In the genomic region with DNA sequence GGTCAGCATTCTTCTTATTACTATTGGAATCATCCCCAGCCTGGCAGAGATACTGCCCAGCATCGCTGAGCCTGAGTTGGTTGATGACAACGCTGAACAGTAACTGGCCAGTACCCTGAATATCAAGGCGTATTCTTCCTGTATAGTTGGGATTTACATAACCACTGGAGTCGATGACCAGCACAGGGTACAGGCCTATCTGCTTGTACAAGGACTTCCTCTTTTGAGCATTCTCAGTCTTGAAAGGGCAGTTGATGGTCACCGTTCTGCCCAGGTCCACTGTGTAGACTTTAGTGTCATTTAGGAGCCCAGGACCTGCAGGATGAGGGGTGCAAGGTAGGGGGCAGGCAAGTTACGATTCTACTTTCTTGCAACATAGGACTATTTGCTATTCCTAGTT, we compare ENCODE assay signal across 21 cellular contexts. TPM values are rescaled to one million over a fixed set of nuclear protein-coding genes. Genes with fewer than 3 reads are reported as not detected.
A peak's percentile ranks its signal among the peaks of the same experiment; 100 is the strongest.
DNase-seq lines count a peak whose midpoint lies in the region; ATAC-seq, FAIRE-seq and TF ChIP-seq lines count a peak whose summit lies in the region.
"Had no signal": no experiment of that assay in that cellular context is flagged by ENCODE, and none has a peak within 500 bp of the region (broad histone marks: within the 10 kb centered on the region; RNA-seq: fewer than 3 reads in every experiment).

No MANE protein-coding gene starts in this region.

- no peak for FAIRE-seq in pancreas (lab: Jason Lieb, UNC)
- FAIRE-seq: GM12892, RCC 7860 had no signal

- BruUV-seq in PC-3 (replicated peaks; lab: Mats Ljungman, UMichigan), result no TSS peak

- H3K36me3 ChIP-seq in PC-3 (ENCODE audit: low read depth, low read length) (no peaks in the 10 kb centered on the region), endodermal cell (ENCODE audit: control insufficient read depth, insufficient read depth, low read length) (no peaks in the 10 kb centered on the region), transverse colon (peaks cover 0 to 7% (median 3%) of the 10 kb centered on the region in 4 donors), pancreas (no peaks in the 10 kb centered on the region)

- no peak for TF ChIP-seq EP300 in transverse colon (IDR thresholded peaks at IDR 0.05; ENCODE audit: low read depth)

- DNase-seq in PC-3 (no peak), endodermal cell (no peak), transverse colon (no peak), NCI-H2029 treated with DMSO at 0.1 percent for 48 hours (lab: John Stamatoyannopoulos, UW) (no peak), DMS 273 (lab: John Stamatoyannopoulos, UW; ENCODE audit: unreplicated experiment) (no peak), pancreas (no peak)
- DNase-seq: CD8-positive, alpha-beta memory T cell; NCI-H1105; NCI-H187; NCI-H2171; NCI-H774; SIG-M5 had no signal

- H3K36me3 Mint-ChIP-seq in endodermal cell (ENCODE audit: low read depth), result no peaks in the 10 kb centered on the region
- H3K36me3 Mint-ChIP-seq: CD8-positive, alpha-beta memory T cell had no signal

- H3K27me3 ChIP-seq in PC-3 (ENCODE audit: low read length) (no peaks in the 10 kb centered on the region), endodermal cell (ENCODE audit: control insufficient read depth, insufficient read depth, low read length, poor library complexity, severe bottlenecking) (no peaks in the 10 kb centered on the region), transverse colon (no peaks in the 10 kb centered on the region), pancreas (no peaks in the 10 kb centered on the region)

- ATAC-seq in PC-3 (no peak), pancreas (no peak)
- ATAC-seq: HCT116 had no signal

- no peak overlapping the region for H3K4me3 ChIP-seq in PC-3 (ENCODE audit: low read length)
- no peak overlapping the region for H3K4me3 ChIP-seq in endodermal cell (ENCODE audit: low read length)
- no peak overlapping the region for H3K4me3 ChIP-seq in transverse colon
- H3K4me3 ChIP-seq in pancreas, result no peak overlapping the region

- in situ Hi-C loops in transverse colon (cut with MboI; ENCODE audit: low pct_ligation_motif_present in 1 of 4, low pct_unique_long_range_greater_than_20kb in 1 of 4, low sequenced_read_pairs in 3 of 4), result no loop called here

- peaks cover 5% of the 10 kb centered on the region for H3K27me3 Mint-ChIP-seq in endodermal cell (ENCODE audit: insufficient read depth)

- no peak overlapping the region for H3K4me3 Mint-ChIP-seq in endodermal cell
- H3K4me3 Mint-ChIP-seq: CD8-positive, alpha-beta memory T cell had no signal

- no peak overlapping the region for H2AFZ ChIP-seq in PC-3 (ENCODE audit: low read length)

- H3K9me2 ChIP-seq in PC-3 (replicated peaks; ENCODE audit: low read length), result no peaks in the 10 kb centered on the region

- no peak overlapping the region for H3K27ac ChIP-seq in PC-3 (ENCODE audit: low read length)
- no peak overlapping the region for H3K27ac ChIP-seq in endodermal cell (ENCODE audit: low read depth, low read length)
- H3K27ac ChIP-seq in transverse colon, result peak overlapping the region; percentile 10 to 89 (median 83)
- no peak overlapping the region for H3K27ac ChIP-seq in pancreas

- H3K9me3 Mint-ChIP-seq in endodermal cell, result no peaks in the 10 kb centered on the region
- H3K9me3 Mint-ChIP-seq: CD8-positive, alpha-beta memory T cell had no signal

- no peak overlapping the region for H3K4me2 ChIP-seq in PC-3 (ENCODE audit: low read length)

- peaks cover 7% of the 10 kb centered on the region for H3K4me1 Mint-ChIP-seq in endodermal cell

- H3K9me3 ChIP-seq in PC-3 (ENCODE audit: low read length) (no peaks in the 10 kb centered on the region), endodermal cell (ENCODE audit: control insufficient read depth, low read length) (no peaks in the 10 kb centered on the region), transverse colon (no peaks in the 10 kb centered on the region), pancreas (no peaks in the 10 kb centered on the region)

- intact Hi-C loops in PC-3 (cut with micrococcal nuclease) (no loop called here), transverse colon (cut with DNase I; ENCODE audit: low total_unique reads) (no loop called here), pancreas (cut with DNase I) (loop anchor here in 1 of 3 donors (5.0 kb wide), 1 partner anchor 40 kb away; no protein-coding TSS in a partner anchor)

- CTCF ChIA-PET in PC-3 (lab: Charles Lee), result interaction anchor here (1.2 kb wide), 1 partner anchor 10 kb away, joined by 5 read pairs; no protein-coding TSS in a partner anchor

- WGBS in endodermal cell (ENCODE audit: insufficient coverage in 1 of 2, insufficient read length in 1 of 2), 2 experiments, result 90 to 93% methylated on average over 4 to 6 of the region's 6 CpGs
- WGBS in transverse colon (ENCODE audit: low coverage in 1 of 2), 2 donors, result 60 to 100% methylated on average over 1 to 6 of the region's 6 CpGs
- 85 to 91% methylated on average over 6 of the region's 6 CpGs for WGBS in pancreas, 2 donors

- no peaks in the 10 kb centered on the region for H4K20me1 ChIP-seq in PC-3 (ENCODE audit: low read length)

- H3K79me2 ChIP-seq in PC-3 (ENCODE audit: low read length), result no peaks in the 10 kb centered on the region

- H3F3A ChIP-seq in PC-3 (ENCODE audit: low read length, unreplicated experiment), result no peaks in the 10 kb centered on the region

- H3K27ac Mint-ChIP-seq in endodermal cell, result no peak overlapping the region
- H3K27ac Mint-ChIP-seq: CD8-positive, alpha-beta memory T cell had no signal

- no peak overlapping the region for H3K9ac ChIP-seq in PC-3 (ENCODE audit: low read length)
- no peak overlapping the region for H3K9ac ChIP-seq in endodermal cell (ENCODE audit: extremely low read depth, low read length, poor library complexity, severe bottlenecking)

- TF ChIP-seq CTCF in GM12873 (IDR thresholded peaks at IDR 0.05; ENCODE audit: insufficient read depth, low read depth, low read length, missing control alignments), result peak; percentile 14
- peak; percentile 25; the same call in 1 of the 2 replicates for TF ChIP-seq CTCF in PC-3 (conservative IDR thresholded peaks at IDR 0.05; ENCODE audit: low read depth, low read length)
- peak; percentile 32 for TF ChIP-seq CTCF in endodermal cell (conservative IDR thresholded peaks at IDR 0.05)
- no peak for TF ChIP-seq CTCF in transverse colon (IDR thresholded peaks at IDR 0.05)
- no peak for TF ChIP-seq CTCF in pancreas (IDR thresholded peaks at IDR 0.05)

- no peak for TF ChIP-seq POLR2A in transverse colon (IDR thresholded peaks at IDR 0.05)

- POLR2A ChIA-PET in PC-3 (lab: Charles Lee; ENCODE audit: unreplicated experiment), result no interaction called here

- H3K4me1 ChIP-seq in PC-3 (ENCODE audit: insufficient read depth, low read length) (no peaks in the 10 kb centered on the region), endodermal cell (ENCODE audit: control insufficient read depth, insufficient read depth, low read length) (no peaks in the 10 kb centered on the region), transverse colon (peaks cover 3 to 40% (median 20%) of the 10 kb centered on the region in 4 donors), pancreas (peaks cover 0 to 18% (median 8%) of the 10 kb centered on the region in 3 donors)

RNA-seq across cellular contexts. Expression of a gene that starts 8.8 kb away (rescaled TPM):
- total RNA-seq in PC-3 (2014; rRNA removed) (not detected in 2 replicates), endodermal cell (not detected), transverse colon (over 10,000 TPM in 1 of 4 donors, 1,000 to 10,000 TPM in 3; 3,370 to 10,796 (median 6,659) TPM), pancreas (10 to 100 TPM; 19.3 to 83.4 (median 44.0) TPM)
- polyA plus RNA-seq in endodermal cell (2013, experiment 1 of 2), result not detected
- polyA plus RNA-seq in endodermal cell (2013, experiment 2 of 2), result not detected
- 1 to 10 TPM; 7.1 to 8.4 TPM for polyA plus RNA-seq in pancreas
- total RNA-seq: M059J, NCI-H460 had no signal
- polyA plus RNA-seq: AG04450; BJ; CD8-positive, alpha-beta memory T cell had no signal

RNA-seq across cellular contexts. Expression of a gene that starts 15.7 kb away (rescaled TPM):
- 1.5 and 4.6 TPM in 2 replicates for total RNA-seq in PC-3 (2014; rRNA removed)
- total RNA-seq in endodermal cell, result not detected
- polyA plus RNA-seq in endodermal cell (2013, experiment 1 of 2), result not detected
- not detected for polyA plus RNA-seq in endodermal cell (2013, experiment 2 of 2)
- total RNA-seq in transverse colon, result 10 to 100 TPM in 2 of 4 donors, 1 to 10 TPM in 1, under 1 TPM in 1; 1.00 to 51.6 (median 15.9) TPM
- total RNA-seq in pancreas, result 1 to 10 TPM in 3 of 6 donors, under 1 TPM in 3; 0.58 to 2.0 (median 0.97) TPM
- 1 to 10 TPM in 1 of 2 donors, under 1 TPM in 1; 0.65 to 1.2 TPM for polyA plus RNA-seq in pancreas
- total RNA-seq: HT1080, NCI-H460 had no signal

RNA-seq across cellular contexts. Expression of a gene that starts 32.8 kb away (rescaled TPM):
- total RNA-seq in PC-3 (2014; rRNA removed) (not detected in 2 replicates), endodermal cell (not detected), transverse colon (1 to 10 TPM in 1 of 4 donors, under 1 TPM in 2, not detected in 1; 0.37 to 2.4 (median 0.64) TPM), pancreas (not detected)
- polyA plus RNA-seq in endodermal cell (2013, experiment 1 of 2), result not detected
- polyA plus RNA-seq in endodermal cell (2013, experiment 2 of 2), result not detected
- not detected for polyA plus RNA-seq in pancreas
- total RNA-seq: CD8-positive, alpha-beta memory T cell; HT1080; M059J; NCI-H460 had no signal
- polyA plus RNA-seq: AG04450; BJ; CD8-positive, alpha-beta memory T cell had no signal

RNA-seq across cellular contexts. Expression of a gene that starts 40.2 kb away (rescaled TPM):
- total RNA-seq in PC-3 (2014; rRNA removed) (1.8 and 1.9 TPM in 2 replicates), endodermal cell (not detected), transverse colon (not detected), pancreas (not detected)
- not detected for polyA plus RNA-seq in endodermal cell (2013, experiment 1 of 2)
- not detected for polyA plus RNA-seq in endodermal cell (2013, experiment 2 of 2)
- polyA plus RNA-seq in pancreas, result not detected
- total RNA-seq: NCI-H460 had no signal

Comparison
In these comparisons a context has a peak if more than half of its experiments do, and no peak if none do; other contexts are left out.
1. CTCF ChIP-seq: peak in GM12873 (single experiment), PC-3 (single experiment) and endodermal cell (single experiment); none in transverse colon (0 of 5) and pancreas (0 of 4).
2. H3K27ac ChIP-seq: peak in transverse colon (4 of 4); none in PC-3 (single experiment), endodermal cell (single experiment) and pancreas (0 of 4).
3. RNA of a gene that starts 8.8 kb away (total RNA-seq): 3,370 to 10,796 TPM in transverse colon; 19.3 to 83.4 TPM in pancreas, not detected in endodermal cell and not detected in PC-3; every median in the first group is over 10 times any median in the second.